In the genomic region with DNA sequence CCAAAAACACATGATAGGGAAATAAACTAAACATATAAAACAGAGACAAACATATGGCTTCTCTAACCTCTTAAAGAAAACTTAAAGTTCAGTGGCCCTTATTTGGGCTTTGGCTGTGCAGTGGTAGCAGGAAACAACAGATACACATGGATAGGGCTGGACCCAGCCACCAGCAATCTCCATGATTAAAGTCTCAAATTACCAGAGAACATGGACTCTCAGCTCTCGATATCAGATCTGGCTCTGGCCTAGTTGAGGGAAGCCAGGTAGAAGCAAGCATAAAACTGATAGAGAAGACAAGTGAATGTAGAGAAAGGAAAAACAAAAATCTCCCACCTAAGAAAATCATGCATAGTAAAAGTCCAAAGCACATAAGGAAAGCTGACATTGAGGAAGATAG, we compare ENCODE assay signal across 25 cellular contexts.
"Had no signal": no experiment of that assay in that cellular context is flagged by ENCODE, and none has a peak within 500 bp of the region (broad histone marks: within the 10 kb centered on the region; RNA-seq: fewer than 3 reads in every experiment).

No MANE protein-coding gene starts in this region.

- H3K27me3 ChIP-seq: brain microvascular endothelial cell, heart right ventricle, sigmoid colon, upper lobe of left lung, vagina had no signal

- H3K36me3 ChIP-seq: brain microvascular endothelial cell, prostate gland, vagina had no signal

- H3K4me3 ChIP-seq: heart right ventricle, lung, mucosa of descending colon, prostate gland, sigmoid colon, upper lobe of left lung, vagina had no signal

- H3K4me1 Mint-ChIP-seq: activated naive CD4-positive, alpha-beta T cell treated with anti-CD3 and anti-CD28 coated beads, Interleukin-2, amount 10 ng/mL, durations not matched to agents 7 days and 5 days; stimulated activated effector memory CD8-positive, alpha-beta T cell treated with anti-CD3 and anti-CD28 coated beads, Interleukin-12 subunit alpha, Interleukin-12 subunit beta, amount 100 ng/mL, for 72 hours had no signal

- H3K4me3 Mint-ChIP-seq: activated naive CD4-positive, alpha-beta T cell treated with anti-CD3 and anti-CD28 coated beads, Interleukin-2, amount 10 ng/mL, durations not matched to agents 7 days and 5 days; natural killer cell treated with Interleukin-12 subunit alpha and Interleukin-12 subunit beta and Interleukin-15 and Interleukin-18, amount 100 ng/mL, for 72 hours; stimulated activated effector memory CD8-positive, alpha-beta T cell treated with anti-CD3 and anti-CD28 coated beads, Interleukin-12 subunit alpha, Interleukin-12 subunit beta, amount 100 ng/mL, for 72 hours; stimulated activated naive CD8-positive, alpha-beta T cell treated with anti-CD3 and anti-CD28 coated beads, Interleukin-15, Interleukin-2, amounts not matched to agents 100 ng/mL and 50 ng/mL, for 24 hours had no signal

- H3K27me3 Mint-ChIP-seq: activated naive CD4-positive, alpha-beta T cell treated with anti-CD3 and anti-CD28 coated beads, Interleukin-2, amount 10 ng/mL, durations not matched to agents 7 days and 5 days; natural killer cell treated with Interleukin-12 subunit alpha and Interleukin-12 subunit beta and Interleukin-15 and Interleukin-18, amount 100 ng/mL, for 72 hours; stimulated activated naive CD8-positive, alpha-beta T cell treated with anti-CD3 and anti-CD28 coated beads, Interleukin-15, Interleukin-2, amounts not matched to agents 100 ng/mL and 50 ng/mL, for 24 hours had no signal

- H3K9me3 Mint-ChIP-seq: activated naive CD4-positive, alpha-beta T cell treated with anti-CD3 and anti-CD28 coated beads, Interleukin-2, amount 10 ng/mL, durations not matched to agents 7 days and 5 days; natural killer cell treated with Interleukin-12 subunit alpha and Interleukin-12 subunit beta and Interleukin-15 and Interleukin-18, amount 100 ng/mL, for 72 hours; stimulated activated effector memory CD8-positive, alpha-beta T cell treated with anti-CD3 and anti-CD28 coated beads, Interleukin-12 subunit alpha, Interleukin-12 subunit beta, amount 100 ng/mL, for 72 hours; stimulated activated naive CD8-positive, alpha-beta T cell treated with anti-CD3 and anti-CD28 coated beads, Interleukin-15, Interleukin-2, amounts not matched to agents 100 ng/mL and 50 ng/mL, for 24 hours had no signal

- H3K9me3 ChIP-seq: mucosa of descending colon, prostate gland, sigmoid colon, upper lobe of left lung, vagina had no signal

- ATAC-seq: esophagus mucosa; heart right ventricle; mucosa of descending colon; natural killer cell treated with Interleukin-12 subunit alpha and Interleukin-12 subunit beta and Interleukin-15 and Interleukin-18, amount 100 ng/mL, for 72 hours; stimulated activated effector memory CD8-positive, alpha-beta T cell treated with anti-CD3 and anti-CD28 coated beads, Interleukin-12 subunit alpha, Interleukin-12 subunit beta, amount 100 ng/mL, for 72 hours had no signal

- DNase-seq: activated CD4-positive, alpha-beta T cell treated with anti-CD3 and anti-CD28 coated beads for 4 hours; activated CD4-positive, alpha-beta T cell treated with anti-CD3 and anti-CD28 coated beads, Interleukin-2, amount 50 U/mL, for 4 hours; activated gamma-delta T cell; activated naive CD4-positive, alpha-beta T cell treated with anti-CD3 and anti-CD28 coated beads, Interleukin-2, amount 10 ng/mL, durations not matched to agents 7 days and 5 days; activated T-cell treated with anti-CD3 and anti-CD28 coated beads for 4 hours; amniotic stem cell; brain microvascular endothelial cell; caudate nucleus; cortex of kidney; heart right ventricle; mesendoderm; mucosa of descending colon; retina; sigmoid colon; small intestine; stimulated activated CD4-positive, alpha-beta T cell treated with anti-CD3 and anti-CD28 coated beads, Interleukin-4, amount 100 ng/mL, for 24 hours; substantia nigra; upper lobe of left lung had no signal

- H3K27ac Mint-ChIP-seq: activated naive CD4-positive, alpha-beta T cell treated with anti-CD3 and anti-CD28 coated beads, Interleukin-2, amount 10 ng/mL, durations not matched to agents 7 days and 5 days; natural killer cell treated with Interleukin-12 subunit alpha and Interleukin-12 subunit beta and Interleukin-15 and Interleukin-18, amount 100 ng/mL, for 72 hours; stimulated activated effector memory CD8-positive, alpha-beta T cell treated with anti-CD3 and anti-CD28 coated beads, Interleukin-12 subunit alpha, Interleukin-12 subunit beta, amount 100 ng/mL, for 72 hours; stimulated activated naive CD8-positive, alpha-beta T cell treated with anti-CD3 and anti-CD28 coated beads, Interleukin-15, Interleukin-2, amounts not matched to agents 100 ng/mL and 50 ng/mL, for 24 hours had no signal

- H3K27ac ChIP-seq: brain microvascular endothelial cell, heart right ventricle, prostate gland, sigmoid colon, upper lobe of left lung, vagina had no signal

- H3K4me1 ChIP-seq: heart right ventricle, prostate gland, sigmoid colon, upper lobe of left lung, vagina had no signal
